Comparison of ENCODE assay signal across 8 cellular contexts in genomic region chr7:122803323-122803722, GRCh38.
DNase-seq lines count a peak whose midpoint lies in the region; ATAC-seq, FAIRE-seq and TF ChIP-seq lines count a peak whose summit lies in the region.

No MANE protein-coding gene starts in this region.

- no peak for ATAC-seq in K562
- ATAC-seq in HepG2 = peak; percentile 69; the same call in 2 of the 3 replicates
- ATAC-seq in HG02973 (IDR thresholded peaks at IDR 0.05; ENCODE audit: unreplicated experiment) = no peak

- H3K4me3 ChIP-seq in HUES48 (ENCODE audit: low read depth, low read length) = no peak overlapping the region
- no peak overlapping the region for H3K4me3 ChIP-seq in K562
- H3K4me3 ChIP-seq in HepG2 (replicated peaks in 1 of 3; ENCODE audit: insufficient read depth in 1 of 3, low read depth in 2 of 3, low read length in 3 of 3) = no peak overlapping the region

- CTCF ChIA-PET in K562 (lab: Yijun Ruan, JAX; ENCODE audit: low intra/inter-chr PET ratio) = no interaction called here
- CTCF ChIA-PET in HepG2 (lab: Yijun Ruan, JAX; ENCODE audit: low intra/inter-chr PET ratio, low total read pairs) = interaction anchor here (0.8 to 1.4 kb wide), 2 partner anchors 267 to 351 kb away, joined by 3 to 6 read pairs; no protein-coding TSS in a partner anchor

- TF ChIP-seq CTCF in K562 (IDR thresholded peaks at IDR 0.05 in 2 of 3, conservative IDR thresholded peaks at IDR 0.05 in 1 of 3; ENCODE audit: insufficient read depth in 2 of 3, low read depth in 1 of 3, low read length in 3 of 3) = 0 out of 6 replicates have a peak, but pooled peaks of 1 of the 3 experiments have one; percentile 7
- peak; percentile 71 for TF ChIP-seq CTCF in HepG2 (CRISPR knock-in tag; IDR thresholded peaks at IDR 0.05)

- TF ChIP-seq RAD21 in K562 (CRISPR knock-in tag; conservative IDR thresholded peaks at IDR 0.05 in 1 of 2, IDR thresholded peaks at IDR 0.05 in 1 of 2) = peak in 1 of 2 experiments; percentile 37; a peak in 2 of 4 replicates
- TF ChIP-seq RAD21 in HepG2 (CRISPR knock-in tag; IDR thresholded peaks at IDR 0.05) = peak; percentile 51; the same call in 1 of the 2 replicates

- WGBS in K562 (ENCODE audit: insufficient coverage, low coverage, missing lambda C conversion rate) = 0% methylated on average over 2 of the region's 2 CpGs
- WGBS in HepG2 (ENCODE audit: low lambda C conversion rate) = 55% methylated on average over 2 of the region's 2 CpGs

- TF ChIP-seq POLR2A in K562 (conservative IDR thresholded peaks at IDR 0.05) (no peak), HepG2 (IDR thresholded peaks at IDR 0.05; ENCODE audit: insufficient read depth in 1 of 2, low read depth in 2 of 2, low read length in 2 of 2) (no peak)

- H3K27me3 ChIP-seq in HUES48 (ENCODE audit: control insufficient read depth, insufficient read depth, low read length) = no peaks in the 10 kb centered on the region
- no peaks in the 10 kb centered on the region for H3K27me3 ChIP-seq in K562 (ENCODE audit: control insufficient read depth in 2 of 2, insufficient read depth in 2 of 2, low read length in 2 of 2)
- no peaks in the 10 kb centered on the region for H3K27me3 ChIP-seq in HepG2 (ENCODE audit: control insufficient read depth in 1 of 2, insufficient read depth in 2 of 2, low read length in 2 of 2)

- H3K36me3 ChIP-seq in HUES48 (ENCODE audit: control insufficient read depth, insufficient read depth, low read length) = no peaks in the 10 kb centered on the region
- H3K36me3 ChIP-seq in K562 (ENCODE audit: control insufficient read depth, insufficient read depth, low read length) = no peaks in the 10 kb centered on the region
- no peaks in the 10 kb centered on the region for H3K36me3 ChIP-seq in HepG2 (replicated peaks in 1 of 2; ENCODE audit: control insufficient read depth in 1 of 2, insufficient read depth in 2 of 2, low read length in 2 of 2)

- no peak overlapping the region for H2AFZ ChIP-seq in K562 (ENCODE audit: low read depth, low read length)
- H2AFZ ChIP-seq in HepG2 (ENCODE audit: low read length) = no peak overlapping the region

- peak; percentile 12 for DNase-seq in Caki2 (ENCODE audit: low read depth)
- no peak for DNase-seq in K562 (ENCODE audit: extremely low read depth in 1 of 4, low spot score in 3 of 4)
- DNase-seq in HepG2 (ENCODE audit: low spot score) = peak; percentile 36
- DNase-seq in KG1 (lab: John Stamatoyannopoulos, UW) = no peak
- DNase-seq in HuH-7.5 (ENCODE audit: low spot score) = no peak
- no peak for DNase-seq in activated naive CD4-positive, alpha-beta T cell treated with anti-CD3 and anti-CD28 coated beads, Interleukin-2, amount 50 U/mL, for 16 hours

- H3K9me3 ChIP-seq in HUES48 (ENCODE audit: control insufficient read depth, insufficient read depth, low read length) (no peaks in the 10 kb centered on the region), K562 (replicated peaks; ENCODE audit: control insufficient read depth, insufficient read depth, low read depth, low read length) (no peaks in the 10 kb centered on the region), HepG2 (ENCODE audit: low read length) (no peaks in the 10 kb centered on the region)

- no peaks in the 10 kb centered on the region for H4K20me1 ChIP-seq in K562 (replicated peaks; ENCODE audit: control insufficient read depth, insufficient read depth, low read length)
- no peaks in the 10 kb centered on the region for H4K20me1 ChIP-seq in HepG2 (ENCODE audit: insufficient read depth, low read length)

- H3K4me2 ChIP-seq in K562 (ENCODE audit: insufficient read depth, low read length) (no peak overlapping the region), HepG2 (ENCODE audit: low read depth, low read length) (no peak overlapping the region)

- in situ Hi-C loops in Caki2 (cut with HindIII; ENCODE audit: low pct_unique_long_range_greater_than_20kb, low sequenced_read_pairs) (no loop called here), K562 (cut with MboI) (no loop called here), HepG2 (cut with HindIII; ENCODE audit: extremely low pct_ligation_motif_present, low pct_unique_long_range_greater_than_20kb) (loop anchor here (10.0 to 25.0 kb wide), 2 partner anchors 81 to 359 kb away; partner anchors contain the start of gene CADPS2)

- FAIRE-seq in K562 (lab: Jason Lieb, UNC) (no peak), HepG2 (lab: Jason Lieb, UNC) (peak; percentile 82)

- POLR2A ChIA-PET in K562 (lab: Yijun Ruan, JAX) (no interaction called here), HepG2 (lab: Yijun Ruan, JAX) (no interaction called here)

- H3K79me2 ChIP-seq in K562 (ENCODE audit: control insufficient read depth, insufficient read depth, low read length) = no peaks in the 10 kb centered on the region
- H3K79me2 ChIP-seq in HepG2 (ENCODE audit: insufficient read depth, low read length) = no peaks in the 10 kb centered on the region

- intact Hi-C loops in K562 (cut with micrococcal nuclease) (no loop called here), HepG2 (cut with micrococcal nuclease; ENCODE audit: unreplicated experiment) (loop anchor here (1.0 to 5.0 kb wide), 3 partner anchors 83 to 351 kb away; partner anchors contain the start of gene CADPS2)

- H3K4me1 ChIP-seq in HUES48 (ENCODE audit: control insufficient read depth, insufficient read depth, low read length) = peaks cover 31% of the 10 kb centered on the region
- no peaks in the 10 kb centered on the region for H3K4me1 ChIP-seq in K562 (replicated peaks in 1 of 2; ENCODE audit: control insufficient read depth in 2 of 2, insufficient read depth in 2 of 2, low read length in 2 of 2)
- H3K4me1 ChIP-seq in HepG2 (ENCODE audit: insufficient read depth, low read length) = peaks cover 13% of the 10 kb centered on the region

- no peak overlapping the region for H3K9ac ChIP-seq in HUES48 (ENCODE audit: low read depth, low read length)
- H3K9ac ChIP-seq in K562 (ENCODE audit: insufficient read depth in 1 of 2, low read depth in 2 of 2, low read length in 2 of 2) = no peak overlapping the region
- no peak overlapping the region for H3K9ac ChIP-seq in HepG2 (ENCODE audit: insufficient read depth, low read depth, low read length)

- TF ChIP-seq EP300 in K562 (IDR thresholded peaks at IDR 0.05; ENCODE audit: low read length) (no peak), HepG2 (IDR thresholded peaks at IDR 0.05; ENCODE audit: low read depth in 2 of 2, low read length in 2 of 2) (no peak), HepG2 (CRISPR knock-in tag; IDR thresholded peaks at IDR 0.05; ENCODE audit: borderline replicate concordance) (no peak)

- BruUV-seq in K562 (replicated peaks; lab: Mats Ljungman, UMichigan) = no TSS peak
- no TSS peak for BruUV-seq in HepG2 (replicated peaks; lab: Mats Ljungman, UMichigan)

- H3K27ac ChIP-seq in HUES48 (ENCODE audit: low read depth, low read length) (peak overlapping the region; percentile 50), K562 (ENCODE audit: extremely low read depth, low read depth, low read length) (no peak overlapping the region), HepG2 (ENCODE audit: extremely low read length, insufficient read depth, low read length) (no peak overlapping the region)

- H3K9me1 ChIP-seq in K562 (ENCODE audit: control insufficient read depth, insufficient read depth, low read length) = no peaks in the 10 kb centered on the region

TF ChIP-seq in K562, 482 proteins besides CTCF, POLR2A, EP300 and RAD21:
- TF ChIP-seq DMBX1 (CRISPR knock-in tag; IDR thresholded peaks at IDR 0.05; ENCODE audit: borderline replicate concordance) (no peak), PBX2 (CRISPR knock-in tag; IDR thresholded peaks at IDR 0.05; ENCODE audit: low read depth) (no peak), PBX2 (tag; conservative IDR thresholded peaks at IDR 0.05; ENCODE audit: low read depth) (peak; percentile 62), MEIS2 (IDR thresholded peaks at IDR 0.05; ENCODE audit: partially characterized antibody) (peak; percentile 62)

TF ChIP-seq in HepG2, 621 proteins besides CTCF, POLR2A, EP300 and RAD21 (continues in another document):
- no peak for TF ChIP-seq MLX (CRISPR knock-in tag; IDR thresholded peaks at IDR 0.05)
- TF ChIP-seq ZBTB39 (CRISPR knock-in tag; IDR thresholded peaks at IDR 0.05) = no peak
- TF ChIP-seq HMG20B (CRISPR knock-in tag; conservative IDR thresholded peaks at IDR 0.05) = no peak
- TF ChIP-seq STAG1 (CRISPR knock-in tag; IDR thresholded peaks at IDR 0.05) = peak; percentile 72
- TF ChIP-seq HMGXB4 (CRISPR knock-in tag; IDR thresholded peaks at IDR 0.05; ENCODE audit: borderline replicate concordance in 1 of 2, low read depth in 1 of 2) = 0 out of 4 replicates have a peak, but pooled peaks of 1 of the 2 experiments have one; percentile 21

Comparison
In these comparisons a context has a peak if more than half of its experiments do, and no peak if none do; other contexts are left out.
1. DNase-seq: peak in Caki2 (single experiment) and HepG2 (single experiment); none in K562 (0 of 4), KG1 (single experiment), HuH-7.5 (single experiment) and activated naive CD4-positive, alpha-beta T cell treated with anti-CD3 and anti-CD28 coated beads, Interleukin-2, amount 50 U/mL, for 16 hours (single experiment).